8 cellular contexts compared by ENCODE assay signal in the genomic region with DNA sequence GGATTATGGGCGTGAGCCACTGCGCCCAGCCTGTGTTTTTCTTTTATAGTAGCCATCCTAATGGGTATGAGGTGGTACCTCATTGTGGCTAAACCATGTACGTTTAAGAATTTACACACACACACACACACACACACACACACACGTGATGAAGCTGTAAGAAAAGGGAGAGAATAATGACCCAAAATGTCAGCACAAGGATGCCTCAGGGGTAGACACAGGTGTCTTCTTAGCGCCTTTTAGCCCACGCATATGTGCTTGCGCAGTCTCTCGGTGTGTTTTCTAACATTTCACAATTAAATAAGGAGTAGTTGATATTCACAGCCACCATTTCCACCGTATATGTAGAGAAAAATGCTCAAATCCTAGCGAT. TPM values are rescaled to one million over a fixed set of nuclear protein-coding genes. Genes with fewer than 3 reads are reported as not detected.
DNase-seq lines count a peak whose midpoint lies in the region; ATAC-seq and TF ChIP-seq lines count a peak whose summit lies in the region.

No MANE protein-coding gene starts in this region.

- in situ Hi-C loops in GM13976 (cut with MboI; ENCODE audit: low sequenced_read_pairs, unreplicated experiment) (loop anchor here (25.0 kb wide), 2 partner anchors 262 to 487 kb away; no protein-coding TSS in a partner anchor), KBM-7 (cut with MboI; ENCODE audit: low pct_unique_long_range_greater_than_20kb, low sequenced_read_pairs) (no loop called here)

- ATAC-seq in GM21423 (IDR thresholded peaks at IDR 0.05; ENCODE audit: unreplicated experiment) = no peak

- H3K27ac ChIP-seq in OCI-LY3 (ENCODE audit: low read length) = peak overlapping the region; percentile 89
- H3K27ac ChIP-seq in osteoblast (ENCODE audit: low read depth, low read length) = peak overlapping the region; percentile 58

- no peaks in the 10 kb centered on the region for H3K27me3 ChIP-seq in OCI-LY3 (ENCODE audit: low read depth, low read length)
- no peaks in the 10 kb centered on the region for H3K27me3 ChIP-seq in endocrine pancreas (ENCODE audit: control insufficient read depth, insufficient read depth, low read length)
- H3K27me3 ChIP-seq in osteoblast (ENCODE audit: insufficient read depth, low read length) = no peaks in the 10 kb centered on the region

- TF ChIP-seq CTCF in GM13976 (IDR thresholded peaks at IDR 0.05; ENCODE audit: borderline replicate concordance, control extremely low read depth, extremely low read depth, insufficient read depth, missing control alignments) (no peak), OCI-LY3 (IDR thresholded peaks at IDR 0.05; ENCODE audit: low read depth, low read length) (no peak), osteoblast (IDR thresholded peaks at IDR 0.05; ENCODE audit: extremely low read depth, low read depth, low read length) (no peak)

- H2AFZ ChIP-seq in OCI-LY3 (ENCODE audit: low read depth, low read length) = peak overlapping the region; percentile 57; the same call in 1 of the 2 replicates
- H2AFZ ChIP-seq in osteoblast (ENCODE audit: low read length) = peak overlapping the region; percentile 89

- H4K20me1 ChIP-seq in OCI-LY3 (ENCODE audit: insufficient read depth, low read length) = peaks cover 30% of the 10 kb centered on the region
- H4K20me1 ChIP-seq in osteoblast (ENCODE audit: insufficient read depth, low read length) = peaks cover 23% of the 10 kb centered on the region

- H3K79me2 ChIP-seq in OCI-LY3 (ENCODE audit: low read length) = peaks cover 35% of the 10 kb centered on the region
- H3K79me2 ChIP-seq in osteoblast (ENCODE audit: insufficient read depth, low read length) = peaks cover 30% of the 10 kb centered on the region

- H3K4me3 ChIP-seq in OCI-LY3 (ENCODE audit: low read length) (peak overlapping the region; percentile 92), endocrine pancreas (ENCODE audit: control insufficient read depth, insufficient read depth, low read length) (peak overlapping the region; percentile 39), osteoblast (ENCODE audit: insufficient read depth, low read length) (peak overlapping the region; percentile 80)

- H3K36me3 ChIP-seq in OCI-LY3 (replicated peaks; ENCODE audit: low read depth, low read length) = peaks cover 5% of the 10 kb centered on the region
- no peaks in the 10 kb centered on the region for H3K36me3 ChIP-seq in endocrine pancreas (ENCODE audit: control insufficient read depth, insufficient read depth, low read length)
- no peaks in the 10 kb centered on the region for H3K36me3 ChIP-seq in osteoblast (ENCODE audit: insufficient read depth, low read length)

- peak overlapping the region; percentile 84 for H3K9ac ChIP-seq in OCI-LY3 (ENCODE audit: low read length)
- peak overlapping the region; percentile 52 for H3K9ac ChIP-seq in endocrine pancreas (ENCODE audit: control insufficient read depth, insufficient read depth, low read length)

- peak; percentile 71 for DNase-seq in GM13976 (ENCODE audit: low spot score)
- DNase-seq in osteoblast (ENCODE audit: insufficient read length, low spot score, missing footprints) = no peak
- no peak for DNase-seq in SW 1271 (lab: John Stamatoyannopoulos, UW)
- no peak for DNase-seq in NCI-H2107 treated with DMSO at 0.1 percent for 48 hours (lab: John Stamatoyannopoulos, UW; ENCODE audit: unreplicated experiment)
- DNase-seq in KBM-7 = no peak

- peaks cover 65% of the 10 kb centered on the region for H3K4me1 ChIP-seq in OCI-LY3 (ENCODE audit: low read length)
- H3K4me1 ChIP-seq in endocrine pancreas (ENCODE audit: control insufficient read depth, insufficient read depth, low read length) = no peaks in the 10 kb centered on the region
- peaks cover 10% of the 10 kb centered on the region for H3K4me1 ChIP-seq in osteoblast (ENCODE audit: insufficient read depth, low read length)

- H3K4me2 ChIP-seq in OCI-LY3 (ENCODE audit: low read length) (peak overlapping the region; percentile 96), osteoblast (ENCODE audit: insufficient read depth, low read length) (peak overlapping the region; percentile 89)

- H3K9me3 ChIP-seq in OCI-LY3 (ENCODE audit: insufficient read depth, low read length) (no peaks in the 10 kb centered on the region), endocrine pancreas (ENCODE audit: control insufficient read depth, low read length) (no peaks in the 10 kb centered on the region), osteoblast (ENCODE audit: low read depth, low read length) (no peaks in the 10 kb centered on the region)

RNA-seq across cellular contexts. Expression of a gene that starts 0.8 kb away (rescaled TPM):
- 93.1 and 114 TPM in 2 replicates for total RNA-seq in osteoblast

RNA-seq across cellular contexts. Expression of a gene that starts 13.4 kb away (rescaled TPM):
- not detected in 2 replicates for total RNA-seq in osteoblast

RNA-seq across cellular contexts. Expression of a gene that starts 37.4 kb away (rescaled TPM):
- total RNA-seq in osteoblast = not detected in 2 replicates

RNA-seq across cellular contexts. Expression of a gene that starts 40.1 kb away (rescaled TPM):
- 14.5 and 15.0 TPM in 2 replicates for total RNA-seq in osteoblast

RNA-seq across cellular contexts. Expression of a gene that starts 54.4 kb away (rescaled TPM):
- under 0.01 and 0.36 TPM in 2 replicates for total RNA-seq in osteoblast

Comparison
In these comparisons a context has a peak if more than half of its experiments do, and no peak if none do; other contexts are left out.
1. H3K4me3 ChIP-seq: peak in every context shown above with its lines; median percentile 92 in OCI-LY3; 80 in osteoblast; 39 in endocrine pancreas.